ENCODE assay signal across 8 cellular contexts in the genomic region with DNA sequence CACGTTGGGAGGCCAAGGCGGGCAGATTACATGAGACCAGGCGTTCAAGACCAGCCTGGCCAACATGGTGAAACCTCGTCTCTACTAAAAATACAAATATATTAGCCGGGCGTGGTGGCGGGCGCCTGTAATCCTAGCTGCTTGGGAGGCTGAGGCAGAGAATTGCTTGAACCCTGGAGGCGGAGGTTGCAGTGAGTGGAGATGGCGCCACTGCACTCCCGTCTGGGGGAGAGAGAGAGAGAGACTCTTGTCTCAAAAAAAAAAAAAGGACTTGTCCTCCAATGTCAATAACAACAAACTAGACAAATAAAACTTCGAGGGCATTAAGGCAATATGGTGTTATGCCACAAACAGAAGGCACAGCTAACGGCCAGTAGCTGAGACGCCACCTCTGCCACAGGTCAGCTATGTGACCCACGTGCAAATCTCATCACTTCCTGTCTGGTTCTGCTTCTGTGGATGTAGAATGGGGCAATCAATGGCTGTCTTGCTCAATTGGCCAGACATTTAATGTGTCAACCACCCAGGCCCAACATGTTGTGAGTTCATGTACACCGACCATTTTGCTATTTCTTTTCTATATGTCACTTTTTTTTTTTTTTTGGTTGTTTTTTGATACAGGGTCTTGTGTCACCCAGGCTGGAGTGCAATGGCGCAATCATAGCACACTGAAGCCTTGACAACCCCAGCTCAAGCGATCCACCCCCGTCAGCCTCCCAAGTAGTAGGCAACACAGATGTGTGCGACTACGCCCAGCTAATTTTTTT. TPM values are rescaled to one million over a fixed set of nuclear protein-coding genes. Genes with fewer than 3 reads are reported as not detected.
DNase-seq lines count a peak whose midpoint lies in the region; FAIRE-seq and TF ChIP-seq lines count a peak whose summit lies in the region.

No MANE protein-coding gene starts in this region.

- 65% methylated on average over 21 of the region's 21 CpGs; no CpG with 5 or more reads in 1 of the 2 experiments for WGBS in H1 (ENCODE audit: extremely low coverage in 1 of 2, insufficient coverage in 1 of 2, insufficient read length in 1 of 2, insufficient replicate concordance in 2 of 2, low coverage in 1 of 2, low lambda C conversion rate in 2 of 2, missing lambda C conversion rate in 1 of 2), 2 experiments

- peak overlapping the region; percentile 27; the same call in 1 of the 2 replicates for H2BK5ac ChIP-seq in H1 (ENCODE audit: low read depth, low read length)

- H3K9ac ChIP-seq in H1 (replicated peaks in 1 of 4; ENCODE audit: extremely low read depth in 1 of 4, low read depth in 3 of 4, low read length in 3 of 4) = no peak overlapping the region; a peak in 1 of 7 replicates

- H3K36me3 ChIP-seq in CD8-positive, alpha-beta memory T cell (ENCODE audit: insufficient read depth, low read length) = no peaks in the 10 kb centered on the region
- H3K36me3 ChIP-seq in H1 (ENCODE audit: control insufficient read depth in 2 of 4, insufficient read depth in 4 of 4, low read length in 3 of 4) (no peaks in the 10 kb centered on the region), muscle layer of duodenum (ENCODE audit: control insufficient read depth in 1 of 2, insufficient read depth in 2 of 2, low read length in 2 of 2) (no peaks in the 10 kb centered on the region)

- FAIRE-seq in H1 (lab: Jason Lieb, UNC) = no peak

- POLR2A ChIA-PET in CD8-positive, alpha-beta memory T cell (lab: Charles Lee) = interaction anchor here (0.5 to 3.7 kb wide), 14 partner anchors 8 to 799 kb away, joined by 3 to 60 read pairs (median 4); a partner anchor contains a TSS
- POLR2A ChIA-PET in H1 (lab: Charles Lee; ENCODE audit: partially characterized antibody) = interaction anchor here (0.6 to 2.3 kb wide), 13 partner anchors 11 to 336 kb away, joined by 3 to 11 read pairs (median 3); a partner anchor contains a TSS

- peak overlapping the region; percentile 91 to 96 (median 93) for H3K4me3 Mint-ChIP-seq in CD8-positive, alpha-beta memory T cell
- H3K4me3 Mint-ChIP-seq in T-helper 2 cell treated with Interferon-gamma antibody and Interleukin-4, amounts not matched to agents 5 μg/mL and 100 μg/mL, for 36 hours = peak overlapping the region; percentile 90

- TF ChIP-seq CTCF in H1 (IDR thresholded peaks at IDR 0.05; ENCODE audit: control extremely low read depth in 1 of 3, insufficient read depth in 1 of 3, low read depth in 1 of 3, low read length in 3 of 3) = no peak

- no peak overlapping the region for H4K91ac ChIP-seq in H1 (replicated peaks; ENCODE audit: insufficient read length, low read length)

- no peak for TF ChIP-seq POLR2A in H1 (IDR thresholded peaks at IDR 0.05; ENCODE audit: control extremely low read depth in 1 of 2, low read depth in 2 of 2, low read length in 2 of 2)

- no peak overlapping the region for H3K14ac ChIP-seq in H1 (ENCODE audit: insufficient read length)

- peak overlapping the region; percentile 91 for H3K4me3 ChIP-seq in CD8-positive, alpha-beta memory T cell (ENCODE audit: low read length)
- H3K4me3 ChIP-seq in H1 (ENCODE audit: extremely low read depth in 1 of 4, insufficient read depth in 2 of 4, low read depth in 3 of 4, low read length in 4 of 4) (peak overlapping the region; percentile 74 to 85 (median 80)), muscle layer of duodenum (ENCODE audit: low read depth in 1 of 2, low read length in 2 of 2) (peak overlapping the region; percentile 48 to 90)

- 0 out of 2 replicates have a peak overlapping the region, but pooled peaks have one; percentile 78 for H2AFZ ChIP-seq in H1 (ENCODE audit: low read length)

- TF ChIP-seq RAD21 in H1 (IDR thresholded peaks at IDR 0.05 in 1 of 2, conservative IDR thresholded peaks at IDR 0.05 in 1 of 2; ENCODE audit: low read depth in 2 of 2, low read length in 2 of 2) = no peak

- no peak overlapping the region for H3K4ac ChIP-seq in H1 (replicated peaks; ENCODE audit: insufficient read length, low read depth, low read length)

- H3K79me1 ChIP-seq in H1 (ENCODE audit: low read depth, low read length) = no peaks in the 10 kb centered on the region; the same call in 1 of the 2 replicates

- no peak overlapping the region for H4K5ac ChIP-seq in H1 (ENCODE audit: insufficient read length, low read depth, low read length)

- no peak overlapping the region for H3K18ac ChIP-seq in H1 (ENCODE audit: extremely low read depth, low read length)

- peak in 4 of 5 donors; percentile 11 to 55 (median 30) for DNase-seq in CD8-positive, alpha-beta memory T cell
- peak; percentile 13 for DNase-seq in HK-2 (ENCODE audit: unreplicated experiment)
- no peak for DNase-seq in T-helper 2 cell treated with Interferon-gamma antibody and Interleukin-4, amounts not matched to agents 5 μg/mL and 100 μg/mL, for 36 hours (ENCODE audit: low spot score)
- no peak for DNase-seq in H1 (ENCODE audit: low read depth in 1 of 2, low spot score in 2 of 2)
- peak; percentile 57 for DNase-seq in ureter (ENCODE audit: low spot score)
- no peak for DNase-seq in NCI-H128 (lab: John Stamatoyannopoulos, UW; ENCODE audit: unreplicated experiment)
- DNase-seq in GDM1 (lab: John Stamatoyannopoulos, UW) = no peak

- H3K9me3 Mint-ChIP-seq in CD8-positive, alpha-beta memory T cell = no peaks in the 10 kb centered on the region
- H3K9me3 Mint-ChIP-seq in T-helper 2 cell treated with Interferon-gamma antibody and Interleukin-4, amounts not matched to agents 5 μg/mL and 100 μg/mL, for 36 hours = no peaks in the 10 kb centered on the region

- H4K8ac ChIP-seq in H1 (ENCODE audit: extremely low read depth, insufficient read depth, low read length) = peak overlapping the region; percentile 89

- no peaks in the 10 kb centered on the region for H3K27me3 Mint-ChIP-seq in CD8-positive, alpha-beta memory T cell
- H3K27me3 Mint-ChIP-seq in T-helper 2 cell treated with Interferon-gamma antibody and Interleukin-4, amounts not matched to agents 5 μg/mL and 100 μg/mL, for 36 hours (ENCODE audit: low read depth) = no peaks in the 10 kb centered on the region

- no peak overlapping the region for H2BK12ac ChIP-seq in H1 (ENCODE audit: low read depth, low read length)

- no peak overlapping the region for H3K23ac ChIP-seq in H1 (ENCODE audit: insufficient read length)

- peaks cover 42 to 50% (median 44%) of the 10 kb centered on the region in 3 donors for H3K4me1 Mint-ChIP-seq in CD8-positive, alpha-beta memory T cell
- peaks cover 43% of the 10 kb centered on the region for H3K4me1 Mint-ChIP-seq in T-helper 2 cell treated with Interferon-gamma antibody and Interleukin-4, amounts not matched to agents 5 μg/mL and 100 μg/mL, for 36 hours (ENCODE audit: low read depth)

- no peak overlapping the region for H2AK5ac ChIP-seq in H1 (ENCODE audit: low read depth, low read length)

- no peaks in the 10 kb centered on the region for H3K9me3 ChIP-seq in CD8-positive, alpha-beta memory T cell (ENCODE audit: low read length)
- H3K9me3 ChIP-seq in H1 (ENCODE audit: insufficient read depth in 2 of 2, low read depth in 1 of 2, low read length in 1 of 2) (no peaks in the 10 kb centered on the region), muscle layer of duodenum (ENCODE audit: control insufficient read depth in 1 of 2, low read length in 2 of 2) (no peaks in the 10 kb centered on the region)

- peaks cover 0 to 26% of the 10 kb centered on the region in 2 experiments; a peak in 2 of 4 replicates for H3K79me2 ChIP-seq in H1 (ENCODE audit: control insufficient read depth in 1 of 2, insufficient read depth in 2 of 2, low read length in 2 of 2)

- peaks cover 0 to 26% (median 0%) of the 10 kb centered on the region in 3 donors for H3K36me3 Mint-ChIP-seq in CD8-positive, alpha-beta memory T cell
- peaks cover 30% of the 10 kb centered on the region for H3K36me3 Mint-ChIP-seq in T-helper 2 cell treated with Interferon-gamma antibody and Interleukin-4, amounts not matched to agents 5 μg/mL and 100 μg/mL, for 36 hours (ENCODE audit: low read depth)

- H3K27ac Mint-ChIP-seq in CD8-positive, alpha-beta memory T cell = peak overlapping the region; percentile 95 to 99 (median 98)
- H3K27ac Mint-ChIP-seq in T-helper 2 cell treated with Interferon-gamma antibody and Interleukin-4, amounts not matched to agents 5 μg/mL and 100 μg/mL, for 36 hours = peak overlapping the region; percentile 95

- H2BK20ac ChIP-seq in H1 (ENCODE audit: low read length) = no peak overlapping the region

- no peak overlapping the region for H3K56ac ChIP-seq in H1 (replicated peaks; ENCODE audit: insufficient read length, low read depth, low read length)

- no peaks in the 10 kb centered on the region for H4K20me1 ChIP-seq in H1 (replicated peaks in 1 of 2; ENCODE audit: control insufficient read depth in 1 of 2, insufficient read depth in 2 of 2, low read length in 2 of 2)

- H3K4me1 ChIP-seq in CD8-positive, alpha-beta memory T cell (ENCODE audit: insufficient read depth, low read length) = peaks cover 42% of the 10 kb centered on the region
- peaks cover 2 to 6% (median 3%) of the 10 kb centered on the region in 4 experiments; a peak in 2 of 7 replicates for H3K4me1 ChIP-seq in H1 (replicated peaks in 1 of 4; ENCODE audit: control insufficient read depth in 3 of 4, insufficient read depth in 4 of 4, low read length in 3 of 4)
- peaks cover 0 to 18% of the 10 kb centered on the region in 2 donors for H3K4me1 ChIP-seq in muscle layer of duodenum (ENCODE audit: control insufficient read depth in 1 of 2, insufficient read depth in 2 of 2, low read length in 2 of 2)

- 0 out of 2 replicates have a peak overlapping the region, but pooled peaks have one; percentile 66 for H2BK15ac ChIP-seq in H1 (ENCODE audit: low read length)

- no peak for TF ChIP-seq EP300 in H1 (IDR thresholded peaks at IDR 0.05; ENCODE audit: borderline replicate concordance in 1 of 2, low read depth in 2 of 2, low read length in 2 of 2)

- no peaks in the 10 kb centered on the region for H3K27me3 ChIP-seq in CD8-positive, alpha-beta memory T cell (ENCODE audit: insufficient read depth, low read length, poor library complexity, severe bottlenecking)
- H3K27me3 ChIP-seq in H1 (replicated peaks in 1 of 4; ENCODE audit: control insufficient read depth in 3 of 4, extremely low read depth in 1 of 4, insufficient read depth in 3 of 4, low read length in 3 of 4) (no peaks in the 10 kb centered on the region), muscle layer of duodenum (ENCODE audit: low read depth, low read length) (no peaks in the 10 kb centered on the region)

- H3K23me2 ChIP-seq in H1 (ENCODE audit: low read depth, low read length) = peaks cover 2% of the 10 kb centered on the region

- no peak overlapping the region for H2BK120ac ChIP-seq in H1 (replicated peaks; ENCODE audit: low read depth, low read length)

- peak overlapping the region; percentile 91 for H3K27ac ChIP-seq in CD8-positive, alpha-beta memory T cell (ENCODE audit: low read depth, low read length)
- no peak overlapping the region for H3K27ac ChIP-seq in H1 (ENCODE audit: low read depth, low read length)
- peak overlapping the region; percentile 85 for H3K27ac ChIP-seq in muscle layer of duodenum (ENCODE audit: low read length)

- peak overlapping the region; percentile 65 to 69 for H3K4me2 ChIP-seq in H1 (ENCODE audit: insufficient read depth in 1 of 2, low read depth in 2 of 2, low read length in 2 of 2)

- CTCF ChIA-PET in CD8-positive, alpha-beta memory T cell (lab: Charles Lee) = interaction anchor here (0.9 to 3.9 kb wide), 9 partner anchors 11 to 341 kb away, joined by 3 to 34 read pairs (median 5); a partner anchor contains a TSS
- CTCF ChIA-PET in H1 (lab: Charles Lee; ENCODE audit: partially characterized antibody) = interaction anchor here (0.7 to 1.8 kb wide), 5 partner anchors 13 to 554 kb away, joined by 3 to 6 read pairs (median 3); a partner anchor contains a TSS

RNA-seq across cellular contexts. Expression of a gene that starts 0.8 kb away (rescaled TPM):
- total RNA-seq in CD8-positive, alpha-beta memory T cell = 10 to 100 TPM; 32.8 to 38.8 TPM
- polyA plus RNA-seq in CD8-positive, alpha-beta memory T cell = 57.8 TPM
- 12.6 and 13.8 TPM in 2 replicates for total RNA-seq in H1 (2021; fragmentation: NEBNext Ultra II Directional; extraction: Animal tissue kit (Norgen Biotek cat#: 25700))
- 11.5 and 13.5 TPM in 2 replicates for polyA plus RNA-seq in H1 (2011; rRNA removed)
- 13.4 TPM for polyA plus RNA-seq in H1 (2011; cell fraction: cytosol; rRNA removed)
- 11.1 TPM for polyA plus RNA-seq in H1 (2011; cell fraction: nucleus; rRNA removed)
- 7.2 to 9.7 TPM (median 8.2 TPM) in 4 replicates for polyA plus RNA-seq in H1 (2012, experiment 1 of 2)
- polyA plus RNA-seq in H1 (2012, experiment 2 of 2) = 4.9 TPM
- 14.2 TPM for polyA plus RNA-seq in H1 (2013, experiment 1 of 2)
- 16.1 TPM for polyA plus RNA-seq in H1 (2013, experiment 2 of 2)
- 11.1 and 11.2 TPM in 2 replicates for polyA minus RNA-seq in H1 (2011; rRNA and poly(A)+ RNA removed)
- polyA minus RNA-seq in H1 (2011; cell fraction: cytosol; rRNA and poly(A)+ RNA removed) = 7.6 TPM
- 6.5 TPM for polyA minus RNA-seq in H1 (2011; cell fraction: nucleus; rRNA and poly(A)+ RNA removed)
- total RNA-seq in ureter = 49.9 TPM

RNA-seq across cellular contexts. Expression of a gene that starts 53.6 kb away (rescaled TPM):
- total RNA-seq in CD8-positive, alpha-beta memory T cell = 10 to 100 TPM; 51.9 to 54.2 TPM
- polyA plus RNA-seq in CD8-positive, alpha-beta memory T cell = 35.6 TPM
- total RNA-seq in H1 (2021; fragmentation: NEBNext Ultra II Directional; extraction: Animal tissue kit (Norgen Biotek cat#: 25700)) = 42.5 and 55.9 TPM in 2 replicates
- 23.3 and 32.0 TPM in 2 replicates for polyA plus RNA-seq in H1 (2011; rRNA removed)
- 26.1 TPM for polyA plus RNA-seq in H1 (2011; cell fraction: cytosol; rRNA removed)
- 22.1 TPM for polyA plus RNA-seq in H1 (2011; cell fraction: nucleus; rRNA removed)
- polyA plus RNA-seq in H1 (2012, experiment 1 of 2) = 21.7 to 38.8 TPM (median 26.2 TPM) in 4 replicates
- 2.5 TPM for polyA plus RNA-seq in H1 (2012, experiment 2 of 2)
- polyA plus RNA-seq in H1 (2013, experiment 1 of 2) = 32.3 TPM
- polyA plus RNA-seq in H1 (2013, experiment 2 of 2) = 28.3 TPM
- polyA minus RNA-seq in H1 (2011; rRNA and poly(A)+ RNA removed) = 22.6 and 29.4 TPM in 2 replicates
- 16.2 TPM for polyA minus RNA-seq in H1 (2011; cell fraction: cytosol; rRNA and poly(A)+ RNA removed)
- 29.4 TPM for polyA minus RNA-seq in H1 (2011; cell fraction: nucleus; rRNA and poly(A)+ RNA removed)
- total RNA-seq in ureter = 64.1 TPM

Comparison
In these comparisons a context has a peak if more than half of its experiments do, and no peak if none do; other contexts are left out.
1. DNase-seq: peak in CD8-positive, alpha-beta memory T cell (4 of 5), HK-2 (single experiment) and ureter (single experiment); none in T-helper 2 cell treated with Interferon-gamma antibody and Interleukin-4, amounts not matched to agents 5 μg/mL and 100 μg/mL, for 36 hours (single experiment), H1 (0 of 2), NCI-H128 (single experiment) and GDM1 (single experiment).
2. Peak in every context shown above with its lines, with median percentiles within 50 percentile points of each other: H3K4me3 ChIP-seq.